In the genomic region with DNA sequence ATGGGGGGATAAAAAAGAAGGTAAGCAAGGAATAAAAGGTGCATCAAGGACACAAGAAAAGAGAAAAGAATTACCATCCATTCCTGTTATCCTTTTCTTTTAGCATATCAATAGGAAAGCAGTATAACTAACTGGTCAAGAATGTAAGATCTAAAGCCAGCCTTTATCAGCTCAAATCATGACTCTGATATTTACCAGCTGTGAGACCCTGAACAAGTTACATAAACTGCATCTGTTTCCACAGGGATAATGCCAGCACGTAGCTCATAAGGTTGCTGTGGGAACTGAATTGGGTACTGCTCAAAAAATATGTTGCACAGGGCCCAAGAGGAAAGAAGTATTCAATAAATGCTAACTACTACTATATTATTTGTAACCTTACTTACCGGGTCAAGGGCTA, we compare ENCODE assay signal across 20 cellular contexts.
"Had no signal": no experiment of that assay in that cellular context is flagged by ENCODE, and none has a peak within 500 bp of the region (broad histone marks: within the 10 kb centered on the region; RNA-seq: fewer than 3 reads in every experiment).

No MANE protein-coding gene starts in this region.

- H3K4me3 ChIP-seq: body of pancreas, cardiac muscle cell, ovary, prostate gland, upper lobe of left lung had no signal

- H3K36me3 ChIP-seq: cardiac muscle cell, neutrophil, ovary, prostate gland, upper lobe of left lung had no signal

- H3K27me3 ChIP-seq: body of pancreas, cardiac muscle cell, neutrophil, ovary, upper lobe of left lung had no signal

- H3K4me1 ChIP-seq: body of pancreas, prostate gland, upper lobe of left lung had no signal

- ATAC-seq: body of pancreas, left lobe of liver, T-helper 17 cell had no signal

- H3K27ac ChIP-seq: body of pancreas, cardiac muscle cell, neutrophil, ovary, prostate gland, upper lobe of left lung had no signal

- H3K9me3 ChIP-seq: body of pancreas, neutrophil, ovary, prostate gland, upper lobe of left lung had no signal

- DNase-seq: activated CD4-positive, alpha-beta memory T cell treated with anti-CD3 and anti-CD28 coated beads for 36 hours; activated CD4-positive, alpha-beta T cell treated with anti-CD3 and anti-CD28 coated beads for 48 hours; activated effector memory CD4-positive, alpha-beta T cell treated with Interleukin-2 at 50 U/mL for 16 hours; activated naive CD4-positive, alpha-beta T cell treated with anti-CD3 and anti-CD28 coated beads for 36 hours; activated naive CD8-positive, alpha-beta T cell treated with anti-CD3 and anti-CD28 coated beads, Interleukin-2, amount 10 ng/mL, durations not matched to agents 7 days and 5 days; activated T-cell treated with anti-CD3 and anti-CD28 coated beads, Interleukin-2, amount 50 U/mL, for 48 hours; amniotic stem cell; body of pancreas; effector CD8-positive, alpha-beta T cell; erythroblast; ovary; stimulated activated CD4-positive, alpha-beta T cell treated with anti-CD3 and anti-CD28 coated beads, Interleukin-4, amount 100 ng/mL, for 24 hours; stimulated activated naive CD4-positive, alpha-beta T cell treated with Interleukin-2 at 50 U/mL for 16 hours; SW 1271; T-helper 17 cell; upper lobe of left lung had no signal
